35 cellular contexts compared by ENCODE assay signal in genomic region chr12:74280156-74280655, GRCh38.
"Had no signal": no experiment of that assay in that cellular context is flagged by ENCODE, and none has a peak within 500 bp of the region (broad histone marks: within the 10 kb centered on the region; RNA-seq: fewer than 3 reads in every experiment).

No MANE protein-coding gene starts in this region.

- DNase-seq: Karpas-422, Kasumi-1, MG63, MM.1S, MV-4-11, NCI-H1048, NCI-H1092, NCI-H1092 treated with DMSO at 0.1 percent for 48 hours, NCI-H1105, NCI-H1105 treated with DMSO at 0.1 percent for 48 hours, NCI-H1417, NCI-H1417 treated with DMSO at 0.1 percent for 48 hours, NCI-H1436, NCI-H1436 treated with DMSO at 0.1 percent for 48 hours, NCI-H146, NCI-H1694, NCI-H1694 treated with DMSO at 0.1 percent for 48 hours, NCI-H187, NCI-H187 treated with DMSO at 0.1 percent for 48 hours, NCI-H1930, NCI-H2029, NCI-H2029 treated with DMSO at 0.1 percent for 48 hours, NCI-H2081, NCI-H2081 treated with DMSO at 0.1 percent for 48 hours, NCI-H2107, NCI-H2171, NCI-H2171 treated with DMSO at 0.1 percent for 48 hours, NCI-H2227 treated with DMSO at 0.1 percent for 48 hours, NCI-H226, NCI-H345, NCI-H446, NCI-H446 treated with DMSO at 0.1 percent for 48 hours, NCI-H510A, NCI-H510A treated with DMSO at 0.1 percent for 48 hours, NCI-H524 had no signal

- H3K36me3 ChIP-seq: MG63 had no signal

- H3K4me3 ChIP-seq: MG63 had no signal

- H3K27me3 ChIP-seq: MG63 had no signal
